ENCODE assay signal across 12 cellular contexts in the genomic region with DNA sequence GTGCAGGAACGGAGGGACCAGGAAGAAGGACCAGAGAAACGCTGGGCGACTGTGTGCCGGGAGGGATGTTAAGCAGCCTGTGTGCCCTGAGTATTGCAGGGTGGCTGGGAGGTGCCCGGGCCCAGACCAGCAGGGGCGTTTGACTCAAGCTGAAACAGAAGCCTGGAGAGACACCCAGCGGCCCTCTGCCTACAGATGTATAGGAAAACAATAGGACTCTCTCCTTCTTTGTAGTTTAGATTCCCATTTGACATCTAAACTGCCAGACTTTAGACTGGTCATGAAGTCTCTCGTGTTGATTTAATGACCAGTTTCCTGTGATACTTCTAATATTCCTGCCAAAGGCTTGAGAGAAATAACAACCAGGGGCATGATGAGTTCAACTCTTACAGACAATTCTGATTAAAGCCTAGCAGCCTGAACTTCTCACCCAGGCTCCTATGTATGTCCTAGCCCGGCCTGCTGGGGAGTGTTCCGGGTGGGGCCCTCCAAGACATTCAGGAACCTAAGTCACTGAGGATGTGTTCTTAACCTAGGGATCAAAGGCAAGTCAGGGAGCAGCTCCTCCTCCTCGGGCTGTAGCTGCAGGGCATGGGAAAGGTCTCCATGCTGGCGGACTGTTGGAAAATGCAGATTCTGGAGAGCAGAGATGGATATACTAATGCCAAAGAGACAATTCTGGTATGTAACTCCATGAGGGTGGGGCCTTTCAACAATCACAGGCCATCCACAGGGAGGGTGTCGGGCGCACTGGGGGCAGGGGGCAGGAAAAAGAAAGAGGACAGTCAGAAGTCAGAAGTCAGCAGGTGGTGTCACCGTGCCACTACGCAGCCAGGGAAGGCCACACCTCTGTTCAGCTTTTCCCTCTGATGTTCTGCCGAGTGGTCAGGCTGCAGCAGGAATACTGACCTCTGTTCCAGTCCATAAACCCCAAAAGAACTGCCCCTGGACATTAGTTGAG.
A peak's percentile ranks its signal among the peaks of the same experiment; 100 is the strongest.
DNase-seq lines count a peak whose midpoint lies in the region; ATAC-seq, FAIRE-seq and TF ChIP-seq lines count a peak whose summit lies in the region.
"Had no signal": no experiment of that assay in that cellular context is flagged by ENCODE, and none has a peak within 500 bp of the region (broad histone marks: within the 10 kb centered on the region; RNA-seq: fewer than 3 reads in every experiment).

No MANE protein-coding gene starts in this region.

- no peak overlapping the region for H3K27ac Mint-ChIP-seq in activated CD4-positive, alpha-beta T cell treated with anti-CD3 and anti-CD28 coated beads, Interleukin-2, amount 10 ng/mL, durations not matched to agents 24 days and 14 days
- H3K27ac Mint-ChIP-seq: activated naive CD4-positive, alpha-beta T cell treated with anti-CD3 and anti-CD28 coated beads, Interleukin-2, amount 50 U/mL, for 24 hours; natural killer cell treated with Interleukin-12 subunit alpha and Interleukin-12 subunit beta and Interleukin-15 and Interleukin-18, amount 100 ng/mL, for 72 hours had no signal

- H3K27me3 ChIP-seq in skeletal muscle tissue (ENCODE audit: control insufficient read depth in 3 of 3, insufficient read depth in 3 of 3, low read length in 3 of 3): no peaks in the 10 kb centered on the region

- intact Hi-C loops in kidney (cut with DNase I): no loop called here
- intact Hi-C loops in activated CD4-positive, alpha-beta T cell treated with anti-CD3 and anti-CD28 coated beads, Interleukin-2, amount 10 ng/mL, durations not matched to agents 24 days and 14 days (cut with micrococcal nuclease): no loop called here

- peaks cover 2% of the 10 kb centered on the region for H3K9me3 Mint-ChIP-seq in activated CD4-positive, alpha-beta T cell treated with anti-CD3 and anti-CD28 coated beads, Interleukin-2, amount 10 ng/mL, durations not matched to agents 24 days and 14 days
- H3K9me3 Mint-ChIP-seq: activated naive CD4-positive, alpha-beta T cell treated with anti-CD3 and anti-CD28 coated beads, Interleukin-2, amount 50 U/mL, for 24 hours; natural killer cell treated with Interleukin-12 subunit alpha and Interleukin-12 subunit beta and Interleukin-15 and Interleukin-18, amount 100 ng/mL, for 72 hours had no signal

- H3K27ac ChIP-seq in kidney (ENCODE audit: low read depth in 2 of 2, low read length in 2 of 2) (peak overlapping the region; percentile 66 to 69), skeletal muscle tissue (ENCODE audit: low read depth, low read length) (peak overlapping the region; percentile 49)

- no peak overlapping the region for H3K4me3 ChIP-seq in choroid plexus epithelial cell (ENCODE audit: low read depth, low read length)
- no peak overlapping the region for H3K4me3 ChIP-seq in kidney (ENCODE audit: low read length in 2 of 2)
- H3K4me3 ChIP-seq in skeletal muscle tissue (ENCODE audit: low read length in 3 of 3): no peak overlapping the region

- H3K4me3 Mint-ChIP-seq in activated CD4-positive, alpha-beta T cell treated with anti-CD3 and anti-CD28 coated beads, Interleukin-2, amount 10 ng/mL, durations not matched to agents 24 days and 14 days: no peak overlapping the region
- H3K4me3 Mint-ChIP-seq: activated naive CD4-positive, alpha-beta T cell treated with anti-CD3 and anti-CD28 coated beads, Interleukin-2, amount 50 U/mL, for 24 hours; natural killer cell treated with Interleukin-12 subunit alpha and Interleukin-12 subunit beta and Interleukin-15 and Interleukin-18, amount 100 ng/mL, for 72 hours had no signal

- H3K4me1 Mint-ChIP-seq in activated CD4-positive, alpha-beta T cell treated with anti-CD3 and anti-CD28 coated beads, Interleukin-2, amount 10 ng/mL, durations not matched to agents 24 days and 14 days: peaks cover 4% of the 10 kb centered on the region
- H3K4me1 Mint-ChIP-seq: activated naive CD4-positive, alpha-beta T cell treated with anti-CD3 and anti-CD28 coated beads, Interleukin-2, amount 50 U/mL, for 24 hours had no signal

- H3K9ac ChIP-seq in kidney (ENCODE audit: low read length in 2 of 2) (no peak overlapping the region), skeletal muscle tissue (ENCODE audit: low read depth in 1 of 3, low read length in 3 of 3) (no peak overlapping the region)

- ATAC-seq in HG02759 (IDR thresholded peaks at IDR 0.05; ENCODE audit: unreplicated experiment): no peak
- ATAC-seq in HG03196 (IDR thresholded peaks at IDR 0.05; ENCODE audit: unreplicated experiment): no peak
- ATAC-seq: natural killer cell treated with Interleukin-12 subunit alpha and Interleukin-12 subunit beta and Interleukin-15 and Interleukin-18, amount 100 ng/mL, for 72 hours had no signal

- DNase-seq in HT-29 (ENCODE audit: low spot score) (peak; percentile 75), choroid plexus epithelial cell (ENCODE audit: low read depth) (peak; percentile 87), kidney (peak; percentile 89), urothelium cell line (ENCODE audit: low spot score) (no peak)
- DNase-seq in activated CD4-positive, alpha-beta T cell treated with anti-CD3 and anti-CD28 coated beads, Interleukin-2, amount 10 ng/mL, durations not matched to agents 24 days and 14 days: no peak
- DNase-seq: glutamatergic neuron, NCI-H1092 treated with DMSO at 0.1 percent for 48 hours had no signal

- no peaks in the 10 kb centered on the region for H3K27me3 Mint-ChIP-seq in activated CD4-positive, alpha-beta T cell treated with anti-CD3 and anti-CD28 coated beads, Interleukin-2, amount 10 ng/mL, durations not matched to agents 24 days and 14 days

- FAIRE-seq in kidney (lab: Jason Lieb, UNC) (no peak), urothelium cell line (lab: Jason Lieb, UNC) (no peak)

- H3K9me3 ChIP-seq in kidney (ENCODE audit: control insufficient read depth in 1 of 2, low read length in 2 of 2): no peaks in the 10 kb centered on the region
- H3K9me3 ChIP-seq in skeletal muscle tissue (ENCODE audit: control insufficient read depth in 3 of 3, low read length in 3 of 3): no peaks in the 10 kb centered on the region

- H3K36me3 ChIP-seq in kidney (ENCODE audit: control insufficient read depth in 1 of 2, insufficient read depth in 2 of 2, low read length in 2 of 2): no peaks in the 10 kb centered on the region
- H3K36me3 ChIP-seq in skeletal muscle tissue (ENCODE audit: control insufficient read depth in 3 of 3, insufficient read depth in 3 of 3, low read length in 3 of 3): peaks cover 0 to 4% (median 0%) of the 10 kb centered on the region in 3 donors

- peak; percentile 60 for TF ChIP-seq CTCF in choroid plexus epithelial cell (conservative IDR thresholded peaks at IDR 0.05; ENCODE audit: low read depth, low read length)
- no peak for TF ChIP-seq CTCF in kidney (IDR thresholded peaks at IDR 0.05; ENCODE audit: borderline replicate concordance, extremely low read depth, insufficient read depth)

- H3K36me3 Mint-ChIP-seq in activated CD4-positive, alpha-beta T cell treated with anti-CD3 and anti-CD28 coated beads, Interleukin-2, amount 10 ng/mL, durations not matched to agents 24 days and 14 days (ENCODE audit: low read depth): peaks cover 4% of the 10 kb centered on the region
- H3K36me3 Mint-ChIP-seq: activated naive CD4-positive, alpha-beta T cell treated with anti-CD3 and anti-CD28 coated beads, Interleukin-2, amount 50 U/mL, for 24 hours; natural killer cell treated with Interleukin-12 subunit alpha and Interleukin-12 subunit beta and Interleukin-15 and Interleukin-18, amount 100 ng/mL, for 72 hours had no signal

- H3K4me1 ChIP-seq in kidney (ENCODE audit: control insufficient read depth in 1 of 2, insufficient read depth in 1 of 2, low read depth in 1 of 2, low read length in 2 of 2): peaks cover 7 to 9% of the 10 kb centered on the region in 2 donors
- peaks cover 5 to 8% (median 7%) of the 10 kb centered on the region in 3 donors for H3K4me1 ChIP-seq in skeletal muscle tissue (ENCODE audit: control insufficient read depth in 3 of 3, insufficient read depth in 3 of 3, low read length in 3 of 3)

Comparison
In these comparisons a context has a peak if more than half of its experiments do, and no peak if none do; other contexts are left out.
1. DNase-seq: peak in HT-29 (single experiment), choroid plexus epithelial cell (single experiment) and kidney (single experiment); none in urothelium cell line (single experiment) and activated CD4-positive, alpha-beta T cell treated with anti-CD3 and anti-CD28 coated beads, Interleukin-2, amount 10 ng/mL, durations not matched to agents 24 days and 14 days (single experiment).